In genomic region chr19:55586976-55587668, GRCh38 we compare ENCODE assay signal across 1 cellular context.
TF ChIP-seq lines count a peak whose summit lies in the region.

No MANE protein-coding gene starts in this region.

TF ChIP-seq in K562, 482 proteins besides CTCF, POLR2A, EP300 and RAD21 (continues in another document):
- TF ChIP-seq GTF2F1 (IDR thresholded peaks at IDR 0.05; ENCODE audit: low read depth, low read length) (no peak), STAT5A (IDR thresholded peaks at IDR 0.05; ENCODE audit: borderline replicate concordance, low read length) (no peak), HMG20A (CRISPR knock-in tag; conservative IDR thresholded peaks at IDR 0.05) (no peak), TCF7L2 (IDR thresholded peaks at IDR 0.05; ENCODE audit: low read depth, low read length) (no peak), ZNF76 (CRISPR knock-in tag; IDR thresholded peaks at IDR 0.05; ENCODE audit: borderline replicate concordance) (no peak), ATF1 (CRISPR knock-in tag; IDR thresholded peaks at IDR 0.05) (no peak), ATF1 (tag; IDR thresholded peaks at IDR 0.05) (peak; percentile 56), JUND (IDR thresholded peaks at IDR 0.05; ENCODE audit: borderline replicate concordance, low read depth, low read length) (peak; percentile 6; the same call in 1 of the 2 replicates), JUND (tag; IDR thresholded peaks at IDR 0.05; ENCODE audit: borderline replicate concordance, low read depth, low read length) (no peak), REST (CRISPR knock-in tag; IDR thresholded peaks at IDR 0.05; ENCODE audit: low read depth) (no peak), ATF7 (IDR thresholded peaks at IDR 0.05) (peak; percentile 28; the same call in 1 of the 2 replicates), MEIS2 (IDR thresholded peaks at IDR 0.05; ENCODE audit: partially characterized antibody) (peak; percentile 54), SNAPC5 (CRISPR knock-in tag; IDR thresholded peaks at IDR 0.05) (no peak), BMI1 (IDR thresholded peaks at IDR 0.05; ENCODE audit: low read length) (peak; percentile 87), TFAP4 (CRISPR knock-in tag; IDR thresholded peaks at IDR 0.05; ENCODE audit: borderline replicate concordance) (peak; percentile 56; the same call in 1 of the 2 replicates), BCOR (IDR thresholded peaks at IDR 0.05) (peak; percentile 28; the same call in 1 of the 2 replicates), TBP (optimal IDR thresholded peaks at IDR 0.05; ENCODE audit: low read depth, low read length) (peak; percentile 46), ELF1 (tag; IDR thresholded peaks at IDR 0.05) (no peak), HES1 (IDR thresholded peaks at IDR 0.05; ENCODE audit: low read depth) (no peak), PRDM10 (IDR thresholded peaks at IDR 0.05; ENCODE audit: partially characterized antibody) (no peak), ZNF184 (CRISPR knock-in tag; IDR thresholded peaks at IDR 0.05) (no peak), ADNP (tag; IDR thresholded peaks at IDR 0.05) (no peak), EGR1 (conservative IDR thresholded peaks at IDR 0.05) (peak; percentile 59), MITF (IDR thresholded peaks at IDR 0.05) (no peak), STAG1 (CRISPR knock-in tag; IDR thresholded peaks at IDR 0.05; ENCODE audit: borderline replicate concordance) (no peak), MXD1 (CRISPR knock-in tag; IDR thresholded peaks at IDR 0.05; ENCODE audit: borderline replicate concordance, poor library complexity, severe bottlenecking) (no peak), KDM2B (CRISPR knock-in tag; IDR thresholded peaks at IDR 0.05) (no peak), HDAC2 (IDR thresholded peaks at IDR 0.05) (0 out of 2 replicates have a peak, but pooled peaks have one; percentile 45), ARID3B (CRISPR knock-in tag; IDR thresholded peaks at IDR 0.05; ENCODE audit: borderline replicate concordance) (no peak), L3MBTL2 (IDR thresholded peaks at IDR 0.05) (peak; percentile 12; the same call in 1 of the 2 replicates), ELK1 (CRISPR knock-in tag; IDR thresholded peaks at IDR 0.05) (no peak), RFX1 (IDR thresholded peaks at IDR 0.05) (peak; percentile 99), NKRF (IDR thresholded peaks at IDR 0.05; ENCODE audit: borderline replicate concordance) (no peak), POLR2B (IDR thresholded peaks at IDR 0.05; ENCODE audit: low read depth, partially characterized antibody) (no peak), TEAD2 (tag; IDR thresholded peaks at IDR 0.05) (no peak), ZC3H8 (IDR thresholded peaks at IDR 0.05) (no peak), NFIC (IDR thresholded peaks at IDR 0.05) (peak; percentile 96), RHOXF2B (CRISPR knock-in tag; conservative IDR thresholded peaks at IDR 0.05) (no peak)
